12 cellular contexts compared by ENCODE assay signal in the genomic region with DNA sequence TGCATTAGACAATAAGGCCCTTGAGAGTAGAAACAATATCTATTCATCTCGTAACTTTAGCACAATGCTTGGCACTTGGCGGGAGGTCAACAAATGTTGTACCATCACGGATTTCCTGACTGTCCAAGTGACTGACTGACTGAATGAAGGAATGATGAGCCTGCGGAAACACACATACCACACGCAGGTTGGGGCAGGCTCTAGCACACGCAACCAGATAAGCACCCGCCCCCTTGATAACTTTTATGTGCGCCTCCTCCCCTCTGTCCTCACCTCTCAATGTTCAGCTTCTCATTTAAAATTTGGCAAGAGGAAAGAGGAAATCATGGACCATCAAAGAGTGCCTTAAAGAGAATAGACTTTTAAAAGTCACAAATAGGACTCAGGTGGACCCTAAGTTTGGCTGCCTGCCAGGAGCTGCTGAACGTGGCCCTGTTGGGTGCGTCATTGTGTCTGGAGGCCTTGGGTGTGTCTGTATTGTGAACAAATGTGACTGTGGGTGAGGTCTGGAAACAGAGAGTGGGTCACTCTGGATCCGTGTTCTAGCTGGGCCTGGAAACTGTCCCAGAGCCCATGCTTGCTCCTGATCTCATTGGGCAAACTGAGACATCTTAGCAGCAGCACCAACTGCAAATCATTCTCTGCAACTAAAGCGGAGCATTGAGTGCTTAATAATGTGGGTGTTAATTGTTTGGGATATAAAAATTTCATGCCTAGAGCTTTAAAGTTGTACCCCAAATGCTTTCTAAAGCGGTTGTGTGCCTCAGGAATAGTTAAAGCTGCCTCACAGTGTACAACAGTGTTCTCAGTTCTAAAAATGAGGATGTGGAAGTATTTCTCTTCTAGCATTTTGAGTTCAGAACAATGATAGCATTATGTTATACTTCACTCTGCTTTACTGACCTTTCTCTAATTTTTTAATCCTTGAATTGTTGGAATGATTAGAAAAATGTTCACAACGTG. TPM values are rescaled to one million over a fixed set of nuclear protein-coding genes. Genes with fewer than 3 reads are reported as not detected.
DNase-seq lines count a peak whose midpoint lies in the region; ATAC-seq and TF ChIP-seq lines count a peak whose summit lies in the region.
"Had no signal": no experiment of that assay in that cellular context is flagged by ENCODE, and none has a peak within 500 bp of the region (broad histone marks: within the 10 kb centered on the region; RNA-seq: fewer than 3 reads in every experiment).

No MANE protein-coding gene starts in this region.

- intact Hi-C loops in breast epithelium (cut with DNase I; ENCODE audit: low total_unique reads) (no loop called here), left colon (cut with DNase I, micrococcal nuclease) (no loop called here), thyroid gland (cut with DNase I) (no loop called here)

- H3K9me3 ChIP-seq in breast epithelium (no peaks in the 10 kb centered on the region), thyroid gland (no peaks in the 10 kb centered on the region)

- 71 to 78% methylated on average over 14 of the region's 14 CpGs for WGBS in thyroid gland, 2 donors

- H3K36me3 ChIP-seq in breast epithelium (no peaks in the 10 kb centered on the region), thyroid gland (no peaks in the 10 kb centered on the region), H7 (replicated peaks; ENCODE audit: control insufficient read depth, insufficient read depth, low read length) (no peaks in the 10 kb centered on the region)

- TF ChIP-seq POLR2A in breast epithelium (IDR thresholded peaks at IDR 0.05): no peak
- TF ChIP-seq POLR2A in thyroid gland (IDR thresholded peaks at IDR 0.05): no peak

- H3K4me3 ChIP-seq in breast epithelium (no peak overlapping the region), thyroid gland (replicated peaks in 1 of 3) (no peak overlapping the region), H7 (ENCODE audit: insufficient read depth, low read depth, low read length) (no peak overlapping the region)

- H3K27ac ChIP-seq in breast epithelium: peak overlapping the region; percentile 56 to 75
- H3K27ac ChIP-seq in thyroid gland: peak overlapping the region in 1 of 3 donors; percentile 27
- H3K27ac ChIP-seq: 22Rv1 had no signal

- DNase-seq in NCI-H1417 (lab: John Stamatoyannopoulos, UW): peak in 2 of 3 experiments; percentile 20 to 36
- DNase-seq in NCI-H1417 treated with DMSO at 0.1 percent for 48 hours (lab: John Stamatoyannopoulos, UW): no peak
- DNase-seq in breast epithelium (ENCODE audit: low spot score in 2 of 2): peak; percentile 39 to 52
- peak; percentile 91 to 92 for DNase-seq in left colon
- peak; percentile 28 to 29 for DNase-seq in thyroid gland
- DNase-seq in NCI-H1436 treated with DMSO at 0.1 percent for 48 hours (lab: John Stamatoyannopoulos, UW): no peak
- DNase-seq in H7: no peak
- DNase-seq in NCI-H82 (lab: John Stamatoyannopoulos, UW): no peak
- DNase-seq: amniotic stem cell, Kasumi-1, naive B cell had no signal

- H3K27me3 ChIP-seq in breast epithelium: no peaks in the 10 kb centered on the region
- H3K27me3 ChIP-seq in thyroid gland: no peaks in the 10 kb centered on the region
- H3K27me3 ChIP-seq in H7 (ENCODE audit: control insufficient read depth, insufficient read depth, low read length): no peaks in the 10 kb centered on the region

- TF ChIP-seq CTCF in breast epithelium (IDR thresholded peaks at IDR 0.05) (no peak), thyroid gland (IDR thresholded peaks at IDR 0.05) (no peak)

- H3K4me1 ChIP-seq in breast epithelium (peaks cover 0 to 5% of the 10 kb centered on the region in 2 donors), thyroid gland (peaks cover 0 to 3% of the 10 kb centered on the region in 2 donors)

- ATAC-seq in left colon: peak; percentile 87

RNA-seq across cellular contexts. Expression of a gene that starts 47.6 kb away (rescaled TPM):
- 10 to 100 TPM; 10.6 to 26.2 (median 23.7) TPM for total RNA-seq in breast epithelium
- 10 to 100 TPM; 17.0 to 86.9 TPM for total RNA-seq in left colon
- total RNA-seq in thyroid gland: 10 to 100 TPM; 13.8 to 34.1 (median 18.9) TPM
- total RNA-seq in H7 (2014; rRNA removed; shearing (Covaris generic)): 0.07 and 0.92 TPM in 2 replicates

Comparison
In these comparisons a context has a peak if more than half of its experiments do, and no peak if none do; other contexts are left out.
1. DNase-seq: peak in NCI-H1417 (2 of 3), breast epithelium (2 of 2), left colon (2 of 2) and thyroid gland (2 of 2); none in NCI-H1417 treated with DMSO at 0.1 percent for 48 hours (single experiment), NCI-H1436 treated with DMSO at 0.1 percent for 48 hours (single experiment), H7 (single experiment) and NCI-H82 (single experiment).